ENCODE assay signal across 8 cellular contexts in the genomic region with DNA sequence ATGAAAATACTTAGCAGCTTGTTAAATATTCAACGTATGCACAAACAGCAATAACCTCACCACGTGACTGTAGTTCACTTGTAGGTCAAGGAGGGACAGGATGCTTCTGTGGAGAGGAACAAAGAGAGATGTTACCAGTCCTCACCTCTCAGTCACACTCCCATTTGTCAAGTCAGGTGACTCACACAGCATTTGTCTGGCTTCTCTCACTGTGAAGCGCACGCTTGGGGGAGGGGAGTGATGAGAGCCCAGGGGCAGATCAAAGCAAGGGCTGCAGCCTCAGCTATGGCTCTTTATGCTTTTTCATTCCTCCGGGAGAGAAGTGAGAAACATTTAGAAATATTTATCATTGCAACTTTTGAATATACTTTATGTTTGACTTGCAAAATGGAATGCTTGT. TPM values are rescaled to one million over a fixed set of nuclear protein-coding genes. Genes with fewer than 3 reads are reported as not detected.
DNase-seq lines count a peak whose midpoint lies in the region; ATAC-seq, FAIRE-seq and TF ChIP-seq lines count a peak whose summit lies in the region.

No MANE protein-coding gene starts in this region.

- H2AFZ ChIP-seq in HepG2 (ENCODE audit: low read length): no peak overlapping the region

- H3K4me2 ChIP-seq in HepG2 (ENCODE audit: low read depth, low read length): no peak overlapping the region

- 4% methylated on average over 5 of the region's 5 CpGs for WGBS in HepG2 (ENCODE audit: low lambda C conversion rate)
- WGBS in right lobe of liver (ENCODE audit: insufficient coverage, low coverage, low lambda C conversion rate, missing lambda C conversion rate): 18% methylated on average over 5 of the region's 5 CpGs

- TF ChIP-seq CTCF in HepG2 (CRISPR knock-in tag; IDR thresholded peaks at IDR 0.05) (no peak), right lobe of liver (IDR thresholded peaks at IDR 0.05) (no peak), gastrocnemius medialis (IDR thresholded peaks at IDR 0.05 in 4 of 5, conservative IDR thresholded peaks at IDR 0.05 in 1 of 5) (no peak)

- ATAC-seq in HepG2: no peak
- no peak for ATAC-seq in right lobe of liver
- peak; percentile 75 for ATAC-seq in central memory CD8-positive, alpha-beta T cell (replicated peaks; ENCODE audit: extremely low read depth, poor library complexity, severe bottlenecking)
- ATAC-seq in gastrocnemius medialis: peak; percentile 27 to 48
- ATAC-seq in GM18867 (IDR thresholded peaks at IDR 0.05; ENCODE audit: unreplicated experiment): no peak

- DNase-seq in HepG2 (ENCODE audit: low spot score): peak; percentile 56
- DNase-seq in right lobe of liver: no peak
- DNase-seq in RCC 7860 (ENCODE audit: low spot score): peak; percentile 72
- DNase-seq in central memory CD8-positive, alpha-beta T cell (ENCODE audit: low spot score in 2 of 2): no peak
- DNase-seq in gastrocnemius medialis: peak; percentile 29 to 67
- DNase-seq in NCI-H1694 treated with DMSO at 0.1 percent for 48 hours (lab: John Stamatoyannopoulos, UW): no peak
- DNase-seq in GM19240 (ENCODE audit: insufficient read length, low spot score): no peak

- no peak overlapping the region for H3K4me3 ChIP-seq in HepG2 (replicated peaks in 1 of 3; ENCODE audit: insufficient read depth in 1 of 3, low read depth in 2 of 3, low read length in 3 of 3)
- no peak overlapping the region for H3K4me3 ChIP-seq in right lobe of liver
- H3K4me3 ChIP-seq in gastrocnemius medialis: no peak overlapping the region

- TF ChIP-seq POLR2A in HepG2 (IDR thresholded peaks at IDR 0.05; ENCODE audit: insufficient read depth in 1 of 2, low read depth in 2 of 2, low read length in 2 of 2): no peak
- no peak for TF ChIP-seq POLR2A in right lobe of liver (IDR thresholded peaks at IDR 0.05)
- no peak for TF ChIP-seq POLR2A in gastrocnemius medialis (IDR thresholded peaks at IDR 0.05)

- peaks cover 23% of the 10 kb centered on the region for H3K4me1 Mint-ChIP-seq in central memory CD8-positive, alpha-beta T cell

- no peaks in the 10 kb centered on the region for H3K9me3 ChIP-seq in HepG2 (ENCODE audit: low read length)
- no peaks in the 10 kb centered on the region for H3K9me3 ChIP-seq in right lobe of liver
- no peaks in the 10 kb centered on the region for H3K9me3 ChIP-seq in gastrocnemius medialis

- H3K36me3 Mint-ChIP-seq in central memory CD8-positive, alpha-beta T cell (ENCODE audit: insufficient read depth): peaks cover 3% of the 10 kb centered on the region

- no TSS peak for BruUV-seq in HepG2 (replicated peaks; lab: Mats Ljungman, UMichigan)

- no peak overlapping the region for H3K27ac ChIP-seq in HepG2 (ENCODE audit: extremely low read length, insufficient read depth, low read length)
- H3K27ac ChIP-seq in right lobe of liver: no peak overlapping the region
- H3K27ac ChIP-seq in gastrocnemius medialis: peak overlapping the region; percentile 20 to 91 (median 47)

- H3K4me1 ChIP-seq in HepG2 (ENCODE audit: insufficient read depth, low read length) (peaks cover 15% of the 10 kb centered on the region), right lobe of liver (peaks cover 0 to 16% (median 3%) of the 10 kb centered on the region in 4 donors), gastrocnemius medialis (peaks cover 22 to 42% of the 10 kb centered on the region in 2 donors)

- H3K27me3 ChIP-seq in HepG2 (ENCODE audit: control insufficient read depth in 1 of 2, insufficient read depth in 2 of 2, low read length in 2 of 2) (peaks cover 3 to 47% of the 10 kb centered on the region in 2 experiments), right lobe of liver (peaks cover under 1 to 36% of the 10 kb centered on the region in 2 donors), gastrocnemius medialis (peaks cover 0 to 4% (median 0%) of the 10 kb centered on the region in 3 donors)

- CTCF ChIA-PET in HepG2 (lab: Yijun Ruan, JAX; ENCODE audit: low intra/inter-chr PET ratio, low total read pairs): no interaction called here

- H4K20me1 ChIP-seq in HepG2 (ENCODE audit: insufficient read depth, low read length): no peaks in the 10 kb centered on the region

- no peak for TF ChIP-seq RAD21 in HepG2 (CRISPR knock-in tag; IDR thresholded peaks at IDR 0.05)

- no peaks in the 10 kb centered on the region for H3K9me3 Mint-ChIP-seq in central memory CD8-positive, alpha-beta T cell

- no peak overlapping the region for H3K9ac ChIP-seq in HepG2 (ENCODE audit: insufficient read depth, low read depth, low read length)

- H3K27ac Mint-ChIP-seq in central memory CD8-positive, alpha-beta T cell (ENCODE audit: low read depth): no peak overlapping the region

- in situ Hi-C loops in HepG2 (cut with HindIII; ENCODE audit: extremely low pct_ligation_motif_present, low pct_unique_long_range_greater_than_20kb) (no loop called here), gastrocnemius medialis (cut with MboI; ENCODE audit: low sequenced_read_pairs in 4 of 4) (no loop called here)

- intact Hi-C loops in HepG2 (cut with micrococcal nuclease; ENCODE audit: unreplicated experiment): no loop called here
- intact Hi-C loops in right lobe of liver (cut with DNase I): no loop called here
- intact Hi-C loops in gastrocnemius medialis (cut with DNase I; ENCODE audit: low total_unique reads): no loop called here

- H3K4me3 Mint-ChIP-seq in central memory CD8-positive, alpha-beta T cell: peak overlapping the region; percentile 32

- POLR2A ChIA-PET in HepG2 (lab: Yijun Ruan, JAX): no interaction called here

- H3K79me2 ChIP-seq in HepG2 (ENCODE audit: insufficient read depth, low read length): no peaks in the 10 kb centered on the region

- H3K36me3 ChIP-seq in HepG2 (replicated peaks in 1 of 2; ENCODE audit: control insufficient read depth in 1 of 2, insufficient read depth in 2 of 2, low read length in 2 of 2): no peaks in the 10 kb centered on the region
- H3K36me3 ChIP-seq in right lobe of liver: no peaks in the 10 kb centered on the region
- H3K36me3 ChIP-seq in gastrocnemius medialis: no peaks in the 10 kb centered on the region

- TF ChIP-seq EP300 in HepG2 (IDR thresholded peaks at IDR 0.05; ENCODE audit: low read depth in 2 of 2, low read length in 2 of 2): no peak
- no peak for TF ChIP-seq EP300 in HepG2 (CRISPR knock-in tag; IDR thresholded peaks at IDR 0.05; ENCODE audit: borderline replicate concordance)

- peaks cover 41% of the 10 kb centered on the region for H3K27me3 Mint-ChIP-seq in central memory CD8-positive, alpha-beta T cell

- no peak for FAIRE-seq in HepG2 (lab: Jason Lieb, UNC)
- FAIRE-seq in RCC 7860 (lab: Jason Lieb, UNC): peak; percentile 80

TF ChIP-seq in HepG2, 621 proteins besides CTCF, POLR2A, EP300 and RAD21 (continues in another document):
- TF ChIP-seq PHF21A (CRISPR knock-in tag; IDR thresholded peaks at IDR 0.05) (no peak), SOX13 (IDR thresholded peaks at IDR 0.05) (no peak), SOX13 (CRISPR knock-in tag; conservative IDR thresholded peaks at IDR 0.05 in 1 of 2, IDR thresholded peaks at IDR 0.05 in 1 of 2) (peak in 1 of 2 experiments; percentile 16; a peak in 1 of 4 replicates), FOSL2 (CRISPR knock-in tag; IDR thresholded peaks at IDR 0.05) (peak; percentile 58), ZNF234 (CRISPR knock-in tag; conservative IDR thresholded peaks at IDR 0.05) (no peak), ZNF326 (CRISPR knock-in tag; IDR thresholded peaks at IDR 0.05; ENCODE audit: borderline replicate concordance) (no peak)
- TF ChIP-seq, protein P1, sequence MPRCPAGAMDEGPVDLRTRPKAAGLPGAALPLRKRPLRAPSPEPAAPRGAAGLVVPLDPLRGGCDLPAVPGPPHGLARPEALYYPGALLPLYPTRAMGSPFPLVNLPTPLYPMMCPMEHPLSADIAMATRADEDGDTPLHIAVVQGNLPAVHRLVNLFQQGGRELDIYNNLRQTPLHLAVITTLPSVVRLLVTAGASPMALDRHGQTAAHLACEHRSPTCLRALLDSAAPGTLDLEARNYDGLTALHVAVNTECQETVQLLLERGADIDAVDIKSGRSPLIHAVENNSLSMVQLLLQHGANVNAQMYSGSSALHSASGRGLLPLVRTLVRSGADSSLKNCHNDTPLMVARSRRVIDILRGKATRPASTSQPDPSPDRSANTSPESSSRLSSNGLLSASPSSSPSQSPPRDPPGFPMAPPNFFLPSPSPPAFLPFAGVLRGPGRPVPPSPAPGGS (CRISPR knock-in tag; IDR thresholded peaks at IDR 0.05): no peak
- TF ChIP-seq, protein P2, sequence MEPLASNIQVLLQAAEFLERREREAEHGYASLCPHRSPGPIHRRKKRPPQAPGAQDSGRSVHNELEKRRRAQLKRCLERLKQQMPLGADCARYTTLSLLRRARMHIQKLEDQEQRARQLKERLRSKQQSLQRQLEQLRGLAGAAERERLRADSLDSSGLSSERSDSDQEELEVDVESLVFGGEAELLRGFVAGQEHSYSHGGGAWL (CRISPR knock-in tag; IDR thresholded peaks at IDR 0.05): no peak

RNA-seq across cellular contexts. Expression of a gene that starts 2.9 kb away (rescaled TPM):
- total RNA-seq in HepG2 (2016; rRNA removed; fragmentation: Illumina TruSeq; extraction: Trizol) (0.02 TPM in 1 of 2 replicates, not detected in the other), right lobe of liver (under 1 TPM; 0.04 to 0.29 (median 0.06) TPM), gastrocnemius medialis (10 to 100 TPM in 2 of 4 donors, 1 to 10 TPM in 2; 7.4 to 18.4 (median 10.2) TPM)
- not detected in 2 replicates for total RNA-seq in HepG2 (2016; cell fraction: cytosol; rRNA removed; fragmentation: Illumina TruSeq; extraction: Trizol; ENCODE audit: low read depth)
- total RNA-seq in HepG2 (2016; cell fraction: insoluble cytoplasmic fraction; rRNA removed; fragmentation: Illumina TruSeq; extraction: Trizol): 0.03 and 0.06 TPM in 2 replicates
- total RNA-seq in HepG2 (2016; cell fraction: membrane; rRNA removed; fragmentation: Illumina TruSeq; extraction: Trizol): not detected in 2 replicates
- total RNA-seq in HepG2 (2016; cell fraction: nucleus; rRNA removed; fragmentation: Illumina TruSeq; extraction: Trizol): 0.13 TPM in 1 of 2 replicates, not detected in the other
- 0.16 and 0.22 TPM in 2 replicates for polyA plus RNA-seq in HepG2 (2011; rRNA removed)
- polyA plus RNA-seq in HepG2 (2011; cell fraction: cytosol; rRNA removed): 0.04 TPM in 2 replicates
- 0.32 and 0.40 TPM in 2 replicates for polyA plus RNA-seq in HepG2 (2011; cell fraction: nucleus; rRNA removed)
- 0.09 TPM in 2 replicates for polyA plus RNA-seq in HepG2 (2012)
- not detected in 2 replicates for polyA plus RNA-seq in HepG2 (2016; cell fraction: cytosol; fragmentation: Illumina TruSeq; extraction: Trizol; ENCODE audit: low read depth)
- polyA plus RNA-seq in HepG2 (2016; cell fraction: insoluble cytoplasmic fraction; fragmentation: Illumina TruSeq; extraction: Trizol; ENCODE audit: low read depth): not detected in 2 replicates
- polyA plus RNA-seq in HepG2 (2016; cell fraction: membrane; fragmentation: Illumina TruSeq; extraction: Trizol; ENCODE audit: low read depth): 0.02 and 0.16 TPM in 2 replicates
- polyA plus RNA-seq in HepG2 (2016; cell fraction: nucleus; fragmentation: Illumina TruSeq; extraction: Trizol; ENCODE audit: insufficient read depth, low read depth): 0.17 and 0.34 TPM in 2 replicates
- polyA minus RNA-seq in HepG2 (2011; rRNA and poly(A)+ RNA removed; ENCODE audit: low replicate concordance): not detected in 2 replicates
- not detected in 2 replicates for polyA minus RNA-seq in HepG2 (2011; cell fraction: cytosol; rRNA and poly(A)+ RNA removed)
- 0.12 and 0.13 TPM in 2 replicates for polyA minus RNA-seq in HepG2 (2011; cell fraction: nucleus; rRNA and poly(A)+ RNA removed)

Comparison
In these comparisons a context has a peak if more than half of its experiments do, and no peak if none do; other contexts are left out.
1. DNase-seq: peak in HepG2 (single experiment), RCC 7860 (single experiment) and gastrocnemius medialis (2 of 2); none in right lobe of liver (0 of 3), central memory CD8-positive, alpha-beta T cell (0 of 2), NCI-H1694 treated with DMSO at 0.1 percent for 48 hours (single experiment) and GM19240 (single experiment).
2. ATAC-seq: peak in central memory CD8-positive, alpha-beta T cell (single experiment) and gastrocnemius medialis (2 of 2); none in HepG2 (single experiment), right lobe of liver (0 of 4) and GM18867 (single experiment).
3. H3K27ac ChIP-seq: peak in gastrocnemius medialis (4 of 4); none in HepG2 (single experiment) and right lobe of liver (0 of 3).
4. RNA of a gene that starts 2.9 kb away (total RNA-seq): 7.4 to 18.4 TPM in gastrocnemius medialis; 0.04 to 0.29 TPM in right lobe of liver and 0.02 to 0.13 TPM in HepG2; every median in the first group is over 4 times any median in the second.